17 cellular contexts compared by ENCODE assay signal in genomic region chr17:48479014-48479402, GRCh38. TPM values are rescaled to one million over a fixed set of nuclear protein-coding genes. Genes with fewer than 3 reads are reported as not detected.
DNase-seq lines count a peak whose midpoint lies in the region; TF ChIP-seq lines count a peak whose summit lies in the region.
"Had no signal": no experiment of that assay in that cellular context is flagged by ENCODE, and none has a peak within 500 bp of the region (broad histone marks: within the 10 kb centered on the region; RNA-seq: fewer than 3 reads in every experiment).

No MANE protein-coding gene starts in this region.

- H3K27ac ChIP-seq in BLaER1 (no peak overlapping the region), OCI-LY7 (ENCODE audit: low read depth, low read length, poor library complexity, severe bottlenecking) (no peak overlapping the region)
- H3K27ac ChIP-seq: RWPE1 had no signal

- H3K9ac ChIP-seq in BLaER1 = no peak overlapping the region

- no peaks in the 10 kb centered on the region for H3K79me2 ChIP-seq in OCI-LY7 (ENCODE audit: insufficient read depth, low read depth, low read length)

- no peak for TF ChIP-seq CTCF in OCI-LY7 (conservative IDR thresholded peaks at IDR 0.05; ENCODE audit: low read length)

- intact Hi-C loops in OCI-LY7 (cut with micrococcal nuclease; ENCODE audit: unreplicated experiment) = no loop called here

- H3K9me3 Mint-ChIP-seq in immature natural killer cell = peaks cover 0 to 2% (median 0%) of the 10 kb centered on the region in 6 donors
- H3K9me3 Mint-ChIP-seq: H9 had no signal

- peak overlapping the region in 4 of 5 donors; percentile 56 to 72 (median 66) for H3K4me3 Mint-ChIP-seq in immature natural killer cell
- H3K4me3 Mint-ChIP-seq: H9 had no signal

- H3K4me3 ChIP-seq in BLaER1 = no peak overlapping the region
- H3K4me3 ChIP-seq in OCI-LY7 (ENCODE audit: low read depth, low read length, poor library complexity, severe bottlenecking) = no peak overlapping the region

- POLR2A ChIA-PET in OCI-LY7 (lab: Charles Lee) = no interaction called here

- CTCF ChIA-PET in OCI-LY7 (lab: Charles Lee; ENCODE audit: unreplicated experiment) = no interaction called here

- DNase-seq in CD1c-positive myeloid dendritic cell (ENCODE audit: extremely low spot score) (peak; percentile 14), OCI-LY7 (ENCODE audit: low spot score) (no peak), immature natural killer cell (no peak), RPMI8226 (no peak), NCI-H1417 (lab: John Stamatoyannopoulos, UW) (no peak), SK-N-DZ (ENCODE audit: low spot score) (no peak), DMS 273 (lab: John Stamatoyannopoulos, UW; ENCODE audit: unreplicated experiment) (no peak)
- DNase-seq: C1 segment of cervical spinal cord, Calu3, DMS79, H9, NCI-H1417 treated with DMSO at 0.1 percent for 48 hours, NCI-H2029, NCI-H524 had no signal

- peaks cover 42 to 54% of the 10 kb centered on the region in 2 donors for H3K4me1 Mint-ChIP-seq in immature natural killer cell

- peaks cover 40% of the 10 kb centered on the region for H3K4me1 ChIP-seq in BLaER1
- H3K4me1 ChIP-seq in OCI-LY7 (ENCODE audit: insufficient read depth, low read length, poor library complexity, severe bottlenecking) = peaks cover 23% of the 10 kb centered on the region

- H3K27me3 Mint-ChIP-seq in immature natural killer cell (ENCODE audit: low read depth in 3 of 3) = peaks cover 4 to 5% (median 4%) of the 10 kb centered on the region in 3 donors

- no peaks in the 10 kb centered on the region for H3K9me3 ChIP-seq in BLaER1
- H3K9me3 ChIP-seq in OCI-LY7 (ENCODE audit: low read length) = no peaks in the 10 kb centered on the region

- no peaks in the 10 kb centered on the region for H3K36me3 ChIP-seq in BLaER1
- no peaks in the 10 kb centered on the region for H3K36me3 ChIP-seq in OCI-LY7 (ENCODE audit: insufficient read depth, low read length)

- H3K27me3 ChIP-seq in BLaER1 = no peaks in the 10 kb centered on the region

- H4K20me1 ChIP-seq in BLaER1 = no peaks in the 10 kb centered on the region
- no peaks in the 10 kb centered on the region for H4K20me1 ChIP-seq in OCI-LY7 (ENCODE audit: insufficient read depth, low read length)

- no peaks in the 10 kb centered on the region for H3K36me3 Mint-ChIP-seq in immature natural killer cell

- no peaks in the 10 kb centered on the region for H3K9me2 ChIP-seq in OCI-LY7 (ENCODE audit: insufficient read depth, low read length)

- H3K27ac Mint-ChIP-seq in immature natural killer cell = peak overlapping the region; percentile 81 to 96 (median 88)
- H3K27ac Mint-ChIP-seq: H9 had no signal

- H2AFZ ChIP-seq in OCI-LY7 (ENCODE audit: low read length) = 0 out of 2 replicates have a peak overlapping the region, but pooled peaks have one; percentile 27

- H3K4me2 ChIP-seq in BLaER1 = peak overlapping the region; percentile 45
- H3K4me2 ChIP-seq in OCI-LY7 (ENCODE audit: low read length) = no peak overlapping the region

- BruUV-seq in OCI-LY7 (replicated peaks; lab: Mats Ljungman, UMichigan) = no TSS peak

RNA-seq across cellular contexts. Expression of gene SKAP1, which starts 49.0 kb away (rescaled TPM):
- 0.13 TPM in 1 of 2 replicates, not detected in the other for total RNA-seq in OCI-LY7 (2014; rRNA removed; shearing (Covaris generic))
- 0.79 and 1.2 TPM in 2 replicates for total RNA-seq in OCI-LY7 (2022)
- 100 to 1,000 TPM; 325 to 458 (median 329) TPM for polyA plus RNA-seq in immature natural killer cell
- polyA plus RNA-seq in SK-N-DZ (2014; cell fraction: cytosol; rRNA removed) = not detected in 2 replicates
- polyA plus RNA-seq in SK-N-DZ (2014; cell fraction: nucleus; rRNA removed) = not detected in 2 replicates
- total RNA-seq: H9, SK-MEL-5 had no signal

RNA-seq across cellular contexts. Expression of gene HOXB1, which starts 51.8 kb away (rescaled TPM):
- total RNA-seq in OCI-LY7 (2014; rRNA removed; shearing (Covaris generic)) = not detected in 2 replicates
- not detected in 2 replicates for total RNA-seq in OCI-LY7 (2022)
- not detected for polyA plus RNA-seq in immature natural killer cell
- polyA plus RNA-seq in SK-N-DZ (2014; cell fraction: cytosol; rRNA removed) = not detected in 2 replicates
- polyA plus RNA-seq in SK-N-DZ (2014; cell fraction: nucleus; rRNA removed) = not detected in 2 replicates
- total RNA-seq: Calu3, H9, SK-MEL-5 had no signal
